ENCODE assay signal across 9 cellular contexts in genomic region chr6:17846762-17847161, GRCh38.
"Had no signal": no experiment of that assay in that cellular context is flagged by ENCODE, and none has a peak within 500 bp of the region (broad histone marks: within the 10 kb centered on the region; RNA-seq: fewer than 3 reads in every experiment).

No MANE protein-coding gene starts in this region.

- FAIRE-seq: HTR-8/SVneo had no signal

- H3K27ac ChIP-seq: GM23248 had no signal

- H3K4me1 Mint-ChIP-seq: IgD-negative memory B cell had no signal

- H3K4me3 ChIP-seq: GM23248, HAP-1 had no signal

- H3K9me3 Mint-ChIP-seq: HFFc6, IgD-negative memory B cell had no signal

- DNase-seq: GM23248, GOT3, H7, HFFc6, KG1 had no signal

- H3K9me3 ChIP-seq: HAP-1 had no signal

- ATAC-seq: HCT116 had no signal

- H3K27me3 Mint-ChIP-seq: IgD-negative memory B cell had no signal

- H3K9ac ChIP-seq: GM23248 had no signal

- H3K4me3 Mint-ChIP-seq: HFFc6, IgD-negative memory B cell had no signal

- H3K27ac Mint-ChIP-seq: HFFc6, IgD-negative memory B cell had no signal

- H2AFZ ChIP-seq: GM23248 had no signal
